ENCODE assay signal across 28 cellular contexts in the genomic region with DNA sequence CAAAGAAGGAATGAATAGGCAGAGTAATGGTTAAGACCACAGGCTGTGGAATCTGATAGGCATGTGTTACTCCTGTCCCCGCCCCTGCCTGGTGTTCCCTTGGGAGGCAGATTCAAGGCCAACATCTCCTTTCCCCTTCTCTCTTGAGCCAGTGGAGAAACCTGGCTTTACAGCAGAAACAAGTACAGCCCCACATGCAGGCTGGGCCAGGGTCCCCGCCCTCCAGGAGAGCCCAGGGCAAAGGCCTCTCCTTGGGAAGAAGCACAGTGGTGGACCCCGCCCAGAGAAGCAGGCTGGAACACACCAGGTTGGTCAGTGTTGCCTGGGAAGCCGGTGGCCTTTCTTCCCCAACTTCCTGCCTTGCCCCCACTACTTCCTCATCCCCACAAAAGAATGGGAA. TPM values are rescaled to one million over a fixed set of nuclear protein-coding genes. Genes with fewer than 3 reads are reported as not detected.
DNase-seq lines count a peak whose midpoint lies in the region; ATAC-seq and TF ChIP-seq lines count a peak whose summit lies in the region.
"Had no signal": no experiment of that assay in that cellular context is flagged by ENCODE, and none has a peak within 500 bp of the region (broad histone marks: within the 10 kb centered on the region; RNA-seq: fewer than 3 reads in every experiment).

No MANE protein-coding gene starts in this region.

- H3K4me1 ChIP-seq in BLaER1 treated with 17β-estradiol and CSF1 and Interleukin-3, amounts not matched to agents 10 nM and 100 nM = peaks cover 22 to 34% (median 28%) of the 10 kb centered on the region in 10 experiments
- no peaks in the 10 kb centered on the region for H3K4me1 ChIP-seq in prostate gland (replicated peaks)
- H3K4me1 ChIP-seq: psoas muscle, vagina had no signal

- H3K9ac ChIP-seq in BLaER1 treated with 17β-estradiol and CSF1 and Interleukin-3, amounts not matched to agents 10 nM and 100 nM = no peak overlapping the region

- 70% methylated on average over 4 of the region's 4 CpGs for WGBS in prostate gland

- H3K27ac ChIP-seq in BLaER1 treated with 17β-estradiol and CSF1 and Interleukin-3, amounts not matched to agents 10 nM and 100 nM = peak overlapping the region in 2 of 11 experiments; percentile 32 to 44; a peak in 3 of 22 replicates
- no peak overlapping the region for H3K27ac ChIP-seq in prostate gland
- H3K27ac ChIP-seq: PC-9, psoas muscle, thoracic aorta, vagina had no signal

- DNase-seq in AG08395 (ENCODE audit: low spot score) = peak; percentile 29
- peak; percentile 57 for DNase-seq in NCI-H460 (ENCODE audit: extremely low read depth, low read depth)
- DNase-seq in hepatic stellate cell (ENCODE audit: low spot score) = peak; percentile 54
- no peak for DNase-seq in prostate gland (ENCODE audit: low spot score)
- no peak for DNase-seq in Kasumi-1 (lab: John Stamatoyannopoulos, UW)
- DNase-seq in G401 (ENCODE audit: low spot score) = no peak
- DNase-seq: activated B cell treated with CpG ODN at 0.5 μM for 24 hours; activated CD4-positive, alpha-beta T cell treated with anti-CD3 and anti-CD28 coated beads, Interleukin-2, amount 50 U/mL, for 1 hour; activated CD8-positive, alpha-beta memory T cell treated with anti-CD3 and anti-CD28 coated beads, Interleukin-2, amount 10 ng/mL, durations not matched to agents 7 days and 5 days; activated naive CD4-positive, alpha-beta T cell treated with Interleukin-2 at 50 U/mL for 16 hours; activated T-cell treated with anti-CD3 and anti-CD28 coated beads, Interleukin-2, amount 50 U/mL, for 72 hours; amniotic stem cell; CD4-positive, alpha-beta T cell; head of caudate nucleus; HFFc6; Karpas-422; kidney glomerular epithelial cell; mammary epithelial cell; MV-4-11; NCI-H146; PC-9; psoas muscle; Right ventricle myocardium superior had no signal

- H4K20me1 ChIP-seq in BLaER1 treated with 17β-estradiol and CSF1 and Interleukin-3, amounts not matched to agents 10 nM and 100 nM = no peaks in the 10 kb centered on the region; a peak in 1 of 22 replicates

- H3K4me2 ChIP-seq in BLaER1 treated with 17β-estradiol and CSF1 and Interleukin-3, amounts not matched to agents 10 nM and 100 nM = peak overlapping the region; percentile 0 to 87 (median 54); a peak in 20 of 22 replicates
- H3K4me2 ChIP-seq: PC-9 had no signal

- in situ Hi-C loops in G401 (cut with HindIII; ENCODE audit: low sequenced_read_pairs) = no loop called here

- TF ChIP-seq CTCF in prostate gland (IDR thresholded peaks at IDR 0.05) = no peak

- no peaks in the 10 kb centered on the region for H3K27me3 ChIP-seq in BLaER1 treated with 17β-estradiol and CSF1 and Interleukin-3, amounts not matched to agents 10 nM and 100 nM
- no peaks in the 10 kb centered on the region for H3K27me3 ChIP-seq in prostate gland (replicated peaks; ENCODE audit: insufficient read depth)
- H3K27me3 ChIP-seq: vagina had no signal

- no peaks in the 10 kb centered on the region for H3K9me3 ChIP-seq in BLaER1 treated with 17β-estradiol and CSF1 and Interleukin-3, amounts not matched to agents 10 nM and 100 nM (replicated peaks in 1 of 11)
- H3K9me3 ChIP-seq in prostate gland = no peaks in the 10 kb centered on the region
- H3K9me3 ChIP-seq: psoas muscle, thoracic aorta, vagina had no signal

- intact Hi-C loops in prostate gland (cut with DNase I) = no loop called here

- H3K4me3 ChIP-seq in BLaER1 treated with 17β-estradiol and CSF1 and Interleukin-3, amounts not matched to agents 10 nM and 100 nM = no peak overlapping the region
- H3K4me3 ChIP-seq in prostate gland = no peak overlapping the region
- H3K4me3 ChIP-seq: PC-9, psoas muscle, thoracic aorta, vagina had no signal

- no peak for ATAC-seq in GM18520 (IDR thresholded peaks at IDR 0.05; ENCODE audit: unreplicated experiment)
- ATAC-seq: activated CD8-positive, alpha-beta memory T cell treated with anti-CD3 and anti-CD28 coated beads, Interleukin-2, amount 10 ng/mL, durations not matched to agents 7 days and 5 days; activated T-cell treated with anti-CD3 and anti-CD28 coated beads, Interleukin-2, amount 50 U/mL, for 72 hours; psoas muscle had no signal

- TF ChIP-seq POLR2A in prostate gland (IDR thresholded peaks at IDR 0.05) = no peak

- H3K36me3 ChIP-seq in BLaER1 treated with 17β-estradiol and CSF1 and Interleukin-3, amounts not matched to agents 10 nM and 100 nM = no peaks in the 10 kb centered on the region
- H3K36me3 ChIP-seq in prostate gland = no peaks in the 10 kb centered on the region
- H3K36me3 ChIP-seq: thoracic aorta, vagina had no signal

RNA-seq across cellular contexts. Expression of gene C1orf167, which starts 6.8 kb away (rescaled TPM):
- total RNA-seq in NCI-H460 (2014; rRNA removed; shearing (Covaris generic)) = 0.14 TPM in 1 of 2 replicates, not detected in the other
- polyA plus RNA-seq in NCI-H460 (2014; cell fraction: nucleus; rRNA removed) = 1.3 and 1.8 TPM in 2 replicates
- total RNA-seq in prostate gland = 1 to 10 TPM in 1 of 2 donors, not detected in 1; 10.0 TPM
- total RNA-seq in G401 (2014; rRNA removed; shearing (Covaris generic)) = not detected in 2 replicates
- total RNA-seq: activated B cell treated with CpG ODN at 0.5 μM for 24 hours; activated CD8-positive, alpha-beta memory T cell treated with anti-CD3 and anti-CD28 coated beads, Interleukin-2, amount 10 ng/mL, durations not matched to agents 7 days and 5 days; CD4-positive, alpha-beta T cell; chondrocyte; mammary epithelial cell; PC-9; vagina had no signal
- polyA plus RNA-seq: mammary epithelial cell had no signal

RNA-seq across cellular contexts. Expression of gene AGTRAP, which starts 32.9 kb away (rescaled TPM):
- total RNA-seq in NCI-H460 (2014; rRNA removed; shearing (Covaris generic)) = 29.1 and 34.3 TPM in 2 replicates
- polyA plus RNA-seq in NCI-H460 (2014; cell fraction: nucleus; rRNA removed) = 52.9 and 63.0 TPM in 2 replicates
- 100 to 1,000 TPM; 114 to 123 TPM for total RNA-seq in prostate gland
- 97.2 and 147 TPM in 2 replicates for total RNA-seq in G401 (2014; rRNA removed; shearing (Covaris generic))

RNA-seq across cellular contexts. Expression of gene MTHFR, which starts 36.9 kb away (rescaled TPM):
- total RNA-seq in NCI-H460 (2014; rRNA removed; shearing (Covaris generic)) = 5.2 and 6.0 TPM in 2 replicates
- polyA plus RNA-seq in NCI-H460 (2014; cell fraction: nucleus; rRNA removed) = 3.9 and 8.5 TPM in 2 replicates
- 10 to 100 TPM; 27.6 to 75.0 TPM for total RNA-seq in prostate gland
- total RNA-seq in G401 (2014; rRNA removed; shearing (Covaris generic)) = 26.3 and 34.4 TPM in 2 replicates

RNA-seq across cellular contexts. Expression of gene CLCN6, which starts 37.2 kb away (rescaled TPM):
- 4.0 and 6.5 TPM in 2 replicates for total RNA-seq in NCI-H460 (2014; rRNA removed; shearing (Covaris generic))
- polyA plus RNA-seq in NCI-H460 (2014; cell fraction: nucleus; rRNA removed) = 12.3 and 24.0 TPM in 2 replicates
- total RNA-seq in prostate gland = 10 to 100 TPM; 13.4 to 45.0 TPM
- total RNA-seq in G401 (2014; rRNA removed; shearing (Covaris generic)) = 1.8 and 6.8 TPM in 2 replicates

Comparison
In these comparisons a context has a peak if more than half of its experiments do, and no peak if none do; other contexts are left out.
1. DNase-seq: peak in AG08395 (single experiment), NCI-H460 (single experiment) and hepatic stellate cell (single experiment); none in prostate gland (single experiment), Kasumi-1 (0 of 2) and G401 (single experiment).